In genomic region chr2:72581560-72582181, GRCh38 we compare ENCODE assay signal across 19 cellular contexts.
DNase-seq lines count a peak whose midpoint lies in the region; ATAC-seq and TF ChIP-seq lines count a peak whose summit lies in the region.
"Had no signal": no experiment of that assay in that cellular context is flagged by ENCODE, and none has a peak within 500 bp of the region (broad histone marks: within the 10 kb centered on the region; RNA-seq: fewer than 3 reads in every experiment).

No MANE protein-coding gene starts in this region.

- DNase-seq in Calu3: peak; percentile 7
- no peak for DNase-seq in IMR-90
- no peak for DNase-seq in brain microvascular endothelial cell
- peak; percentile 54 for DNase-seq in islet precursor cell
- DNase-seq in effector CD8-positive, alpha-beta T cell (lab: John Stamatoyannopoulos, UW): no peak
- no peak for DNase-seq in DMS53 treated with DMSO at 0.1 percent for 48 hours (lab: John Stamatoyannopoulos, UW; ENCODE audit: unreplicated experiment)
- DNase-seq: activated CD4-positive, alpha-beta T cell treated with anti-CD3 and anti-CD28 coated beads, Interleukin-2, amount 10 ng/mL, durations not matched to agents 7 days and 5 days; anterior cingulate cortex; dermis blood vessel endothelial cell; DMS153; heart right ventricle; Kasumi-1; mucosa of descending colon; NCI-H1694; stimulated activated naive B cell treated with anti-CD40 and anti-IgM and Interleukin-4, amounts not matched to agents 10 μg/mL and 1 μg/mL and 100 μg/mL, for 72 hours; trophoblast cell had no signal

- H2AFZ ChIP-seq in IMR-90 (replicated peaks; ENCODE audit: low read length, poor library complexity): peak overlapping the region; percentile 60

- no peaks in the 10 kb centered on the region for H3K4me1 ChIP-seq in IMR-90 (ENCODE audit: control insufficient read depth, insufficient read depth, low read length)

- no peak overlapping the region for H3K27ac Mint-ChIP-seq in Calu3 (ENCODE audit: unreplicated experiment)
- H3K27ac Mint-ChIP-seq: activated CD4-positive, alpha-beta T cell treated with anti-CD3 and anti-CD28 coated beads, Interleukin-2, amount 10 ng/mL, durations not matched to agents 7 days and 5 days; stimulated activated naive B cell treated with anti-CD40 and anti-IgM and Interleukin-4, amounts not matched to agents 10 μg/mL and 1 μg/mL and 100 μg/mL, for 72 hours had no signal

- H3K9me1 ChIP-seq in IMR-90 (ENCODE audit: insufficient read depth, low read length): no peaks in the 10 kb centered on the region

- H2AK5ac ChIP-seq in IMR-90 (ENCODE audit: low read depth, low read length): no peak overlapping the region

- POLR2A ChIA-PET in IMR-90 (lab: Charles Lee; ENCODE audit: unreplicated experiment): no interaction called here

- dilution Hi-C loops in IMR-90 (cut with HindIII; ENCODE audit: low sequenced_read_pairs, unreplicated experiment): no loop called here

- H3K56ac ChIP-seq in IMR-90 (ENCODE audit: extremely low read depth, insufficient read depth, low read length): no peak overlapping the region

- no peak for TF ChIP-seq POLR2A in IMR-90 (IDR thresholded peaks at IDR 0.05; ENCODE audit: low read depth, low read length)

- no peak overlapping the region for H2BK120ac ChIP-seq in IMR-90 (ENCODE audit: low read depth, low read length)

- no peak for TF ChIP-seq CTCF in Calu3 (IDR thresholded peaks at IDR 0.05; ENCODE audit: unreplicated experiment)
- no peak for TF ChIP-seq CTCF in IMR-90 (conservative IDR thresholded peaks at IDR 0.05; ENCODE audit: low read depth, low read length)
- TF ChIP-seq CTCF in brain microvascular endothelial cell (IDR thresholded peaks at IDR 0.05; ENCODE audit: low read depth, low read length, missing control alignments): peak; percentile 42

- H3K9me3 ChIP-seq in IMR-90 (ENCODE audit: control insufficient read depth, insufficient read depth, low read length): no peaks in the 10 kb centered on the region
- H3K9me3 ChIP-seq: mucosa of descending colon had no signal

- no peaks in the 10 kb centered on the region for H3K36me3 Mint-ChIP-seq in Calu3 (ENCODE audit: insufficient read depth, unreplicated experiment)
- H3K36me3 Mint-ChIP-seq: stimulated activated naive B cell treated with anti-CD40 and anti-IgM and Interleukin-4, amounts not matched to agents 10 μg/mL and 1 μg/mL and 100 μg/mL, for 72 hours had no signal

- H3K4me3 Mint-ChIP-seq in Calu3 (ENCODE audit: low read depth, unreplicated experiment): no peak overlapping the region
- H3K4me3 Mint-ChIP-seq: activated CD4-positive, alpha-beta T cell treated with anti-CD3 and anti-CD28 coated beads, Interleukin-2, amount 10 ng/mL, durations not matched to agents 7 days and 5 days; stimulated activated naive B cell treated with anti-CD40 and anti-IgM and Interleukin-4, amounts not matched to agents 10 μg/mL and 1 μg/mL and 100 μg/mL, for 72 hours had no signal

- H4K8ac ChIP-seq in IMR-90 (ENCODE audit: low read depth in 2 of 2, low read length in 2 of 2): no peak overlapping the region

- H2AK9ac ChIP-seq in IMR-90 (replicated peaks; ENCODE audit: low read depth, low read length, poor library complexity): no peak overlapping the region

- no peak overlapping the region for H4K91ac ChIP-seq in IMR-90 (ENCODE audit: insufficient read depth, low read depth, low read length)

- H3K14ac ChIP-seq in IMR-90 (replicated peaks; ENCODE audit: low read depth, low read length): no peak overlapping the region

- no peaks in the 10 kb centered on the region for H3K4me1 Mint-ChIP-seq in Calu3 (ENCODE audit: low read depth, unreplicated experiment)
- H3K4me1 Mint-ChIP-seq: activated CD4-positive, alpha-beta T cell treated with anti-CD3 and anti-CD28 coated beads, Interleukin-2, amount 10 ng/mL, durations not matched to agents 7 days and 5 days; stimulated activated naive B cell treated with anti-CD40 and anti-IgM and Interleukin-4, amounts not matched to agents 10 μg/mL and 1 μg/mL and 100 μg/mL, for 72 hours had no signal

- no peak overlapping the region for H3K27ac ChIP-seq in IMR-90 (ENCODE audit: insufficient read depth, low read length)
- H3K27ac ChIP-seq in brain microvascular endothelial cell: no peak overlapping the region
- H3K27ac ChIP-seq: C4-2B, heart right ventricle had no signal

- H3K27me3 ChIP-seq in IMR-90 (ENCODE audit: control insufficient read depth, insufficient read depth, low read length): no peaks in the 10 kb centered on the region
- H3K27me3 ChIP-seq in brain microvascular endothelial cell (replicated peaks): no peaks in the 10 kb centered on the region
- H3K27me3 ChIP-seq: heart right ventricle had no signal

- H3K9me3 Mint-ChIP-seq in Calu3 (ENCODE audit: low read depth, unreplicated experiment): no peaks in the 10 kb centered on the region
- H3K9me3 Mint-ChIP-seq: activated CD4-positive, alpha-beta T cell treated with anti-CD3 and anti-CD28 coated beads, Interleukin-2, amount 10 ng/mL, durations not matched to agents 7 days and 5 days; stimulated activated naive B cell treated with anti-CD40 and anti-IgM and Interleukin-4, amounts not matched to agents 10 μg/mL and 1 μg/mL and 100 μg/mL, for 72 hours had no signal

- H3K27me3 Mint-ChIP-seq in Calu3 (ENCODE audit: unreplicated experiment): no peaks in the 10 kb centered on the region
- H3K27me3 Mint-ChIP-seq: activated CD4-positive, alpha-beta T cell treated with anti-CD3 and anti-CD28 coated beads, Interleukin-2, amount 10 ng/mL, durations not matched to agents 7 days and 5 days; stimulated activated naive B cell treated with anti-CD40 and anti-IgM and Interleukin-4, amounts not matched to agents 10 μg/mL and 1 μg/mL and 100 μg/mL, for 72 hours had no signal

- intact Hi-C loops in Calu3 (cut with micrococcal nuclease; ENCODE audit: unreplicated experiment): no loop called here
- intact Hi-C loops in IMR-90 (cut with micrococcal nuclease): no loop called here

- H2BK15ac ChIP-seq in IMR-90 (ENCODE audit: low read depth, low read length): no peak overlapping the region

- no peak overlapping the region for H4K5ac ChIP-seq in IMR-90 (ENCODE audit: low read depth, low read length)

- in situ Hi-C loops in IMR-90 (cut with MboI; ENCODE audit: low sequenced_read_pairs) (loop anchor here (10.0 to 25.0 kb wide), 3 partner anchors 163 to 1044 kb away; no protein-coding TSS in a partner anchor), brain microvascular endothelial cell (cut with HindIII; ENCODE audit: low pct_ligation_motif_present, low sequenced_read_pairs) (no loop called here)

- no peak overlapping the region for H2BK5ac ChIP-seq in IMR-90 (ENCODE audit: low read depth, low read length, poor library complexity, severe bottlenecking)

- peaks cover 6% of the 10 kb centered on the region; the same call in 1 of the 2 replicates for H4K20me1 ChIP-seq in IMR-90 (ENCODE audit: insufficient read depth, low read length)

- H3K23ac ChIP-seq in IMR-90 (ENCODE audit: low read depth, low read length): no peak overlapping the region

- no peak overlapping the region for H3K4ac ChIP-seq in IMR-90 (ENCODE audit: low read depth, low read length)

- H3K4me3 ChIP-seq in IMR-90 (ENCODE audit: insufficient read depth, low read depth, low read length) (no peak overlapping the region), brain microvascular endothelial cell (ENCODE audit: low read depth, low read length) (no peak overlapping the region)
- H3K4me3 ChIP-seq: heart right ventricle, mucosa of descending colon had no signal

- H3K9ac ChIP-seq in IMR-90 (ENCODE audit: low read depth, low read length): no peak overlapping the region

- H3K79me1 ChIP-seq in IMR-90 (ENCODE audit: low read depth in 1 of 2, low read length in 2 of 2): peaks cover 0 to 14% of the 10 kb centered on the region in 2 experiments; a peak in 3 of 4 replicates

- H3K18ac ChIP-seq in IMR-90 (ENCODE audit: low read depth, low read length): no peak overlapping the region

- no TSS peak for BruUV-seq in Calu3 (replicated peaks; lab: Mats Ljungman, UMichigan)
- BruUV-seq in IMR-90 (replicated peaks; lab: Mats Ljungman, UMichigan): no TSS peak

- WGBS in IMR-90 (ENCODE audit: extremely low coverage in 2 of 2, insufficient read length in 1 of 2), 2 experiments: no CpG with 5 or more reads among the region's 5 CpGs

- CTCF ChIA-PET in Calu3 (lab: Charles Lee): interaction anchor here (0.5 kb wide), 1 partner anchor 264 kb away, joined by 3 read pairs; no protein-coding TSS in a partner anchor
- CTCF ChIA-PET in IMR-90 (lab: Yijun Ruan, JAX): no interaction called here

- no peak for TF ChIP-seq RAD21 in IMR-90 (IDR thresholded peaks at IDR 0.05; ENCODE audit: low read length)

- H3K4me2 ChIP-seq in IMR-90 (ENCODE audit: low read depth, low read length): no peak overlapping the region

- ATAC-seq in IMR-90 (ENCODE audit: low read depth) (no peak), GM18519 (IDR thresholded peaks at IDR 0.05; ENCODE audit: low FRiP score, unreplicated experiment) (no peak), GM21367 (IDR thresholded peaks at IDR 0.05; ENCODE audit: unreplicated experiment) (no peak)
- ATAC-seq: mucosa of descending colon; stimulated activated naive B cell treated with anti-CD40 and anti-IgM and Interleukin-4, amounts not matched to agents 10 μg/mL and 1 μg/mL and 100 μg/mL, for 72 hours had no signal

- no peaks in the 10 kb centered on the region for H3K36me3 ChIP-seq in IMR-90 (ENCODE audit: control insufficient read depth, insufficient read depth, low read length)
- no peaks in the 10 kb centered on the region for H3K36me3 ChIP-seq in brain microvascular endothelial cell (replicated peaks)
- H3K36me3 ChIP-seq: heart right ventricle had no signal

- no peak overlapping the region for H2BK20ac ChIP-seq in IMR-90 (ENCODE audit: low read depth, low read length)

TF ChIP-seq in IMR-90, 13 proteins besides CTCF, POLR2A, EP300 and RAD21:
- TF ChIP-seq NFE2L2 (IDR thresholded peaks at IDR 0.05; ENCODE audit: low read depth, low read length): no peak
- no peak for TF ChIP-seq MAZ (IDR thresholded peaks at IDR 0.05; ENCODE audit: borderline replicate concordance, low read depth, low read length)
- TF ChIP-seq SMC3 (IDR thresholded peaks at IDR 0.05; ENCODE audit: low read depth, low read length): no peak
- no peak for TF ChIP-seq FOS (IDR thresholded peaks at IDR 0.05; ENCODE audit: low read depth, low read length)
- no peak for TF ChIP-seq RFX5 (IDR thresholded peaks at IDR 0.05; ENCODE audit: low read depth, low read length)
- TF ChIP-seq MXI1 (IDR thresholded peaks at IDR 0.05; ENCODE audit: borderline replicate concordance, low read depth, low read length): no peak
- TF ChIP-seq MAFK (IDR thresholded peaks at IDR 0.05; ENCODE audit: low read depth, low read length): no peak
- TF ChIP-seq BHLHE40 (IDR thresholded peaks at IDR 0.05; ENCODE audit: low read depth, low read length): no peak

Comparison
In these comparisons a context has a peak if more than half of its experiments do, and no peak if none do; other contexts are left out.
1. DNase-seq: peak in Calu3 (single experiment) and islet precursor cell (single experiment); none in IMR-90 (single experiment), brain microvascular endothelial cell (single experiment), effector CD8-positive, alpha-beta T cell (single experiment) and DMS53 treated with DMSO at 0.1 percent for 48 hours (single experiment).